16 cellular contexts compared by ENCODE assay signal in the genomic region with DNA sequence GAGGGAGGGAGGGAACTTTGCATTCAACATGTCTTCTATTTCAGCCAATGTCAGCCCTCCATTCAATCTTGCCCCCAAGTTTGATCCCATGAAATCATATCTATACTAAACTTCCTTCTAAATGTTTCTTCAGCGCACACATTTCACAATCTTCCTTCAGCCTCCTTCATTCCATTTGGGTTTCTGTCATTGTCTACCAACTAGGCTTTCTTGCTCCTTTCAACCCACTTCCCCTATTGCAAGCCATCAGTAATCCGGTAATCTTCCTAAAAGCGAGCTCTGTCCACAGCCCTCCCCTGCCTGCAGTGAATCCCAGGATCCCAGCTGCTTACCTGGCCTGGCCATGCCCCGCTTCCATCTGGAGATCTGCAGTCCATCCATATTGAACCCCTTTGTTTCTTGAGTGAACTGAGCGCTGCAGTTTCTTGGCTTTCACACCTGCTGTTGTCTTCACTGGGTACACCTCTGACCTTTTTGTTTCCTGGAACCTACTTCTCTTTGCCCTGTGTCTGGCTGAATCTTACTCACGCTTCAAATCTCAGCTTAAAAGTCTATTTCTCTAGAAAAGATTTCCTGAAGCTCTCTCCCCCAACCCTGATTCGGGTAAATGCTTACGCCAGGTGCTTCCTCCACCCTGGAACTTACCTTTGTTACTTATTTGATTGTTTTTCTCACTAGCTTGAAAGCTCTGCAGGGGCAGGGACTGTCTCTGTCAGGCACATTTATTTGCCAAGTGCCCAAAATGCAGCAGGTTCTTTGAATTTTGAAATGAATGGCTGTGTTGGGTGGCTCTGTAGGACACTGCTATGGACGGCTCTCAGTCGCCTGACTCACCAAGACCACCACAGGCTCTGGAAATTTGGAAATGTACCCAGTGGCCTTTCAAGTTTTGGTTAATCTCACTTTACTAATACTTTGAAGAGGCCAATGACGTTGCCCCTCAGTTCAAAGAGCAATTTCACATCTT. TPM values are rescaled to one million over a fixed set of nuclear protein-coding genes. Genes with fewer than 3 reads are reported as not detected.
A peak's percentile ranks its signal among the peaks of the same experiment; 100 is the strongest.
DNase-seq lines count a peak whose midpoint lies in the region; ATAC-seq, FAIRE-seq and TF ChIP-seq lines count a peak whose summit lies in the region.
"Had no signal": no experiment of that assay in that cellular context is flagged by ENCODE, and none has a peak within 500 bp of the region (broad histone marks: within the 10 kb centered on the region; RNA-seq: fewer than 3 reads in every experiment).

No MANE protein-coding gene starts in this region.

- CTCF ChIA-PET in activated CD8-positive, alpha-beta memory T cell treated with anti-CD3 and anti-CD28 coated beads, Interleukin-2, amount 10 ng/mL, durations not matched to agents 7 days and 5 days (lab: Charles Lee): no interaction called here
- CTCF ChIA-PET in activated naive CD4-positive, alpha-beta T cell treated with anti-CD3 and anti-CD28 coated beads, Interleukin-2, amount 10 ng/mL, durations not matched to agents 7 days and 5 days (lab: Charles Lee): no interaction called here

- no peak for ATAC-seq in activated CD8-positive, alpha-beta memory T cell treated with anti-CD3 and anti-CD28 coated beads, Interleukin-2, amount 10 ng/mL, durations not matched to agents 7 days and 5 days
- peak; percentile 74 for ATAC-seq in stimulated activated memory B cell treated with anti-CD40 and anti-IgM and Interleukin-4, amounts not matched to agents 10 μg/mL and 1 μg/mL and 100 μg/mL, for 72 hours
- ATAC-seq in HG03439 (IDR thresholded peaks at IDR 0.05; ENCODE audit: unreplicated experiment) (no peak), Right ventricle myocardium inferior (no peak)

- no peak overlapping the region for H3K4me3 Mint-ChIP-seq in activated CD8-positive, alpha-beta memory T cell treated with anti-CD3 and anti-CD28 coated beads, Interleukin-2, amount 10 ng/mL, durations not matched to agents 7 days and 5 days
- H3K4me3 Mint-ChIP-seq in T-helper 1 cell treated with Interleukin-12 subunit alpha and Interleukin-12 subunit beta and Interleukin-4 antibody, amounts not matched to agents 30 μg/mL and 1 μg/mL, for 36 hours: peak overlapping the region; percentile 86
- peak overlapping the region; percentile 71 for H3K4me3 Mint-ChIP-seq in activated naive CD4-positive, alpha-beta T cell treated with anti-CD3 and anti-CD28 coated beads, Interleukin-2, amount 10 ng/mL, durations not matched to agents 7 days and 5 days
- peak overlapping the region; percentile 82 for H3K4me3 Mint-ChIP-seq in stimulated activated memory B cell treated with anti-CD40 and anti-IgM and Interleukin-4, amounts not matched to agents 10 μg/mL and 1 μg/mL and 100 μg/mL, for 72 hours

- intact Hi-C loops in Right ventricle myocardium inferior (cut with DNase I): no loop called here

- no peak for FAIRE-seq in GM12892 (lab: Jason Lieb, UNC)
- FAIRE-seq: islet of Langerhans, TTC549 had no signal

- no peaks in the 10 kb centered on the region for H3K9me3 Mint-ChIP-seq in activated CD8-positive, alpha-beta memory T cell treated with anti-CD3 and anti-CD28 coated beads, Interleukin-2, amount 10 ng/mL, durations not matched to agents 7 days and 5 days (ENCODE audit: low read depth)
- peaks cover 3% of the 10 kb centered on the region for H3K9me3 Mint-ChIP-seq in T-helper 1 cell treated with Interleukin-12 subunit alpha and Interleukin-12 subunit beta and Interleukin-4 antibody, amounts not matched to agents 30 μg/mL and 1 μg/mL, for 36 hours
- peaks cover 5% of the 10 kb centered on the region for H3K9me3 Mint-ChIP-seq in activated naive CD4-positive, alpha-beta T cell treated with anti-CD3 and anti-CD28 coated beads, Interleukin-2, amount 10 ng/mL, durations not matched to agents 7 days and 5 days
- H3K9me3 Mint-ChIP-seq in stimulated activated memory B cell treated with anti-CD40 and anti-IgM and Interleukin-4, amounts not matched to agents 10 μg/mL and 1 μg/mL and 100 μg/mL, for 72 hours: no peaks in the 10 kb centered on the region
- H3K9me3 Mint-ChIP-seq: IgD-negative memory B cell had no signal

- H3K27ac Mint-ChIP-seq in activated CD8-positive, alpha-beta memory T cell treated with anti-CD3 and anti-CD28 coated beads, Interleukin-2, amount 10 ng/mL, durations not matched to agents 7 days and 5 days: peak overlapping the region; percentile 40
- peak overlapping the region; percentile 87 for H3K27ac Mint-ChIP-seq in T-helper 1 cell treated with Interleukin-12 subunit alpha and Interleukin-12 subunit beta and Interleukin-4 antibody, amounts not matched to agents 30 μg/mL and 1 μg/mL, for 36 hours
- H3K27ac Mint-ChIP-seq in activated naive CD4-positive, alpha-beta T cell treated with anti-CD3 and anti-CD28 coated beads, Interleukin-2, amount 10 ng/mL, durations not matched to agents 7 days and 5 days: peak overlapping the region; percentile 94
- peak overlapping the region; percentile 89 for H3K27ac Mint-ChIP-seq in stimulated activated memory B cell treated with anti-CD40 and anti-IgM and Interleukin-4, amounts not matched to agents 10 μg/mL and 1 μg/mL and 100 μg/mL, for 72 hours

- peaks cover 1% of the 10 kb centered on the region for H3K36me3 Mint-ChIP-seq in activated CD8-positive, alpha-beta memory T cell treated with anti-CD3 and anti-CD28 coated beads, Interleukin-2, amount 10 ng/mL, durations not matched to agents 7 days and 5 days
- H3K36me3 Mint-ChIP-seq in T-helper 1 cell treated with Interleukin-12 subunit alpha and Interleukin-12 subunit beta and Interleukin-4 antibody, amounts not matched to agents 30 μg/mL and 1 μg/mL, for 36 hours (ENCODE audit: low read depth): peaks cover 12% of the 10 kb centered on the region
- H3K36me3 Mint-ChIP-seq in activated naive CD4-positive, alpha-beta T cell treated with anti-CD3 and anti-CD28 coated beads, Interleukin-2, amount 10 ng/mL, durations not matched to agents 7 days and 5 days: peaks cover 17% of the 10 kb centered on the region
- H3K36me3 Mint-ChIP-seq in stimulated activated memory B cell treated with anti-CD40 and anti-IgM and Interleukin-4, amounts not matched to agents 10 μg/mL and 1 μg/mL and 100 μg/mL, for 72 hours: peaks cover 19% of the 10 kb centered on the region

- no peak for DNase-seq in activated CD8-positive, alpha-beta memory T cell treated with anti-CD3 and anti-CD28 coated beads, Interleukin-2, amount 10 ng/mL, durations not matched to agents 7 days and 5 days
- DNase-seq in activated CD8-positive, alpha-beta memory T cell treated with anti-CD3 and anti-CD28 coated beads, Interleukin-2, amount 50 U/mL, for 4 hours: no peak
- DNase-seq in activated naive CD4-positive, alpha-beta T cell treated with anti-CD3 and anti-CD28 coated beads, Interleukin-2, amount 10 ng/mL, durations not matched to agents 7 days and 5 days: peak; percentile 45
- DNase-seq in Right ventricle myocardium inferior (ENCODE audit: missing footprints): no peak
- no peak for DNase-seq in GM12892 (ENCODE audit: insufficient read length)
- DNase-seq: adrenal gland, cortex of kidney, DMS79, NCI-H2171, upper lobe of left lung had no signal

- H3K4me1 Mint-ChIP-seq in activated CD8-positive, alpha-beta memory T cell treated with anti-CD3 and anti-CD28 coated beads, Interleukin-2, amount 10 ng/mL, durations not matched to agents 7 days and 5 days: peaks cover 32% of the 10 kb centered on the region
- peaks cover 72% of the 10 kb centered on the region for H3K4me1 Mint-ChIP-seq in T-helper 1 cell treated with Interleukin-12 subunit alpha and Interleukin-12 subunit beta and Interleukin-4 antibody, amounts not matched to agents 30 μg/mL and 1 μg/mL, for 36 hours (ENCODE audit: low read depth)
- peaks cover 88% of the 10 kb centered on the region for H3K4me1 Mint-ChIP-seq in activated naive CD4-positive, alpha-beta T cell treated with anti-CD3 and anti-CD28 coated beads, Interleukin-2, amount 10 ng/mL, durations not matched to agents 7 days and 5 days
- H3K4me1 Mint-ChIP-seq in stimulated activated memory B cell treated with anti-CD40 and anti-IgM and Interleukin-4, amounts not matched to agents 10 μg/mL and 1 μg/mL and 100 μg/mL, for 72 hours: peaks cover 70% of the 10 kb centered on the region

- TF ChIP-seq POLR2A in GM12892 (IDR thresholded peaks at IDR 0.05; ENCODE audit: low read depth, low read length): no peak

- peaks cover 9% of the 10 kb centered on the region for H3K27me3 Mint-ChIP-seq in activated CD8-positive, alpha-beta memory T cell treated with anti-CD3 and anti-CD28 coated beads, Interleukin-2, amount 10 ng/mL, durations not matched to agents 7 days and 5 days
- H3K27me3 Mint-ChIP-seq in T-helper 1 cell treated with Interleukin-12 subunit alpha and Interleukin-12 subunit beta and Interleukin-4 antibody, amounts not matched to agents 30 μg/mL and 1 μg/mL, for 36 hours (ENCODE audit: low read depth): no peaks in the 10 kb centered on the region
- no peaks in the 10 kb centered on the region for H3K27me3 Mint-ChIP-seq in activated naive CD4-positive, alpha-beta T cell treated with anti-CD3 and anti-CD28 coated beads, Interleukin-2, amount 10 ng/mL, durations not matched to agents 7 days and 5 days
- H3K27me3 Mint-ChIP-seq in stimulated activated memory B cell treated with anti-CD40 and anti-IgM and Interleukin-4, amounts not matched to agents 10 μg/mL and 1 μg/mL and 100 μg/mL, for 72 hours: peaks cover under 1% of the 10 kb centered on the region

RNA-seq across cellular contexts. Expression of gene ADTRP, which starts 50.3 kb away (rescaled TPM):
- 1 to 10 TPM in 1 of 2 experiments, under 1 TPM in 1; 0.47 to 2.0 TPM for total RNA-seq in activated CD8-positive, alpha-beta memory T cell treated with anti-CD3 and anti-CD28 coated beads, Interleukin-2, amount 10 ng/mL, durations not matched to agents 7 days and 5 days
- total RNA-seq in Right ventricle myocardium inferior: not detected
- polyA plus RNA-seq in GM12892 (2012; ENCODE audit: missing spikeins): 12.7 TPM

Comparison
In these comparisons a context has a peak if more than half of its experiments do, and no peak if none do; other contexts are left out.
1. H3K27ac Mint-ChIP-seq: peak in every context shown above with its lines; median percentile 94 in activated naive CD4-positive, alpha-beta T cell treated with anti-CD3 and anti-CD28 coated beads, Interleukin-2, amount 10 ng/mL, durations not matched to agents 7 days and 5 days; 89 in stimulated activated memory B cell treated with anti-CD40 and anti-IgM and Interleukin-4, amounts not matched to agents 10 μg/mL and 1 μg/mL and 100 μg/mL, for 72 hours; 87 in T-helper 1 cell treated with Interleukin-12 subunit alpha and Interleukin-12 subunit beta and Interleukin-4 antibody, amounts not matched to agents 30 μg/mL and 1 μg/mL, for 36 hours; 40 in activated CD8-positive, alpha-beta memory T cell treated with anti-CD3 and anti-CD28 coated beads, Interleukin-2, amount 10 ng/mL, durations not matched to agents 7 days and 5 days.